In the genomic region with DNA sequence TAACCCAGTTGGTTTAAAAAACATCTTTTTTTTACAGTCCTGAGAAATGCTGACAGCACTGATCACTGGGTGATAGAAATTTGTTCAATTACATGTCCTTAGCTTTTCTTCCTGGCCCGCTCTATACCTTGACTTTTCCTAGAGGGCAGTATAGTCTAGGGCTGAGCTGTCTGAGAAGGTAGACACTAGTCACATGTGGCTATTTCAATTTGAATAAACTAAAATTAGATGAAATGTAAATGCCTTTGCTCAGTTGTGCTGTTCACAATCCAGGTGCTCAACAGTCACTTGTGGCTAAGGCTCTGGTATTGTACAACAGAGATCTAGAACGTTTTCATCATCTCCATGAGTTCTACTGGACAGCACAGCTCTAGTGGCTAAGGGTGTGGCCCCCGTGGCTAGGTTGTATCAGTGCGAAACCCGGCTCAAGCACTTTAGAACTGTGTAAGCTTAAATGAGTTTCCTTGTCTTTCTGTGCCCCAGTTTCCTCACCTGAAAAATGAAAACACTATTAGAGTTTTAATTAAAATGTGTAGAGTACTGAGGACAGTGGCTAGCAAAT, we compare ENCODE assay signal across 9 cellular contexts.
A peak's percentile ranks its signal among the peaks of the same experiment; 100 is the strongest.
DNase-seq lines count a peak whose midpoint lies in the region; ATAC-seq and TF ChIP-seq lines count a peak whose summit lies in the region.
"Had no signal": no experiment of that assay in that cellular context is flagged by ENCODE, and none has a peak within 500 bp of the region (broad histone marks: within the 10 kb centered on the region; RNA-seq: fewer than 3 reads in every experiment).

No MANE protein-coding gene starts in this region.

- H3K9ac ChIP-seq in Loucy (ENCODE audit: low read depth, low read length, poor library complexity, severe bottlenecking), result no peak overlapping the region

- 70 to 87% (median 80%) methylated on average over 5 of the region's 5 CpGs for WGBS in spleen, 5 donors

- H3K4me1 Mint-ChIP-seq in nephron progenitor cell, result no peaks in the 10 kb centered on the region
- no peaks in the 10 kb centered on the region for H3K4me1 Mint-ChIP-seq in activated T-cell treated with anti-CD3 and anti-CD28 coated beads, Interleukin-2, amount 50 U/mL, for 4 hours (ENCODE audit: low read depth)

- H3K9me3 Mint-ChIP-seq in nephron progenitor cell, result no peaks in the 10 kb centered on the region
- no peaks in the 10 kb centered on the region for H3K9me3 Mint-ChIP-seq in activated T-cell treated with anti-CD3 and anti-CD28 coated beads, Interleukin-2, amount 50 U/mL, for 4 hours
- H3K9me3 Mint-ChIP-seq: activated T-cell treated with anti-CD3 and anti-CD28 coated beads, Interleukin-2, amount 50 U/mL, for 72 hours had no signal

- H3K27ac ChIP-seq in spleen, result no peak overlapping the region

- H3K4me2 ChIP-seq in Loucy (ENCODE audit: low read depth, low read length, poor library complexity, severe bottlenecking), result no peak overlapping the region

- H3K9me3 ChIP-seq in Loucy (ENCODE audit: insufficient read depth, low read depth, low read length) (no peaks in the 10 kb centered on the region), spleen (no peaks in the 10 kb centered on the region)

- peak; percentile 0 for DNase-seq in DMS 273 (lab: John Stamatoyannopoulos, UW; ENCODE audit: unreplicated experiment)
- DNase-seq in DMS 273 treated with DMSO at 0.1 percent for 48 hours (lab: John Stamatoyannopoulos, UW), result no peak
- no peak for DNase-seq in HFF-Myc (ENCODE audit: extremely low read depth, low read depth)
- no peak for DNase-seq in nephron progenitor cell
- DNase-seq in activated T-cell treated with anti-CD3 and anti-CD28 coated beads, Interleukin-2, amount 50 U/mL, for 4 hours, result no peak
- no peak for DNase-seq in spleen
- DNase-seq in A172 (ENCODE audit: low spot score), result no peak
- DNase-seq: activated T-cell treated with anti-CD3 and anti-CD28 coated beads, Interleukin-2, amount 50 U/mL, for 72 hours had no signal

- ATAC-seq in activated T-cell treated with anti-CD3 and anti-CD28 coated beads, Interleukin-2, amount 50 U/mL, for 4 hours, result no peak
- ATAC-seq: activated T-cell treated with anti-CD3 and anti-CD28 coated beads, Interleukin-2, amount 50 U/mL, for 72 hours had no signal

- no peak for TF ChIP-seq POLR2A in spleen (IDR thresholded peaks at IDR 0.05)

- H4K20me1 ChIP-seq in Loucy (ENCODE audit: insufficient read depth, low read length, poor library complexity, severe bottlenecking), result no peaks in the 10 kb centered on the region

- no peak overlapping the region for H3K4me3 ChIP-seq in HFF-Myc (replicated peaks; ENCODE audit: low read depth, low read length)
- H3K4me3 ChIP-seq in Loucy (ENCODE audit: low read length, poor library complexity, severe bottlenecking), result no peak overlapping the region
- H3K4me3 ChIP-seq in spleen, result no peak overlapping the region

- H3K27me3 ChIP-seq in Loucy (ENCODE audit: insufficient read depth, low read length, poor library complexity, severe bottlenecking) (no peaks in the 10 kb centered on the region), spleen (replicated peaks in 1 of 7) (no peaks in the 10 kb centered on the region)

- no peak overlapping the region for H2AFZ ChIP-seq in Loucy (ENCODE audit: low read length)

- H3K4me1 ChIP-seq in Loucy (ENCODE audit: insufficient read depth, low read length, poor library complexity, severe bottlenecking) (no peaks in the 10 kb centered on the region), spleen (no peaks in the 10 kb centered on the region)

- TF ChIP-seq CTCF in HFF-Myc (IDR thresholded peaks at IDR 0.05; ENCODE audit: low read depth, low read length, missing control alignments) (peak; percentile 17), Loucy (conservative IDR thresholded peaks at IDR 0.05; ENCODE audit: low read length) (peak; percentile 41), nephron progenitor cell (IDR thresholded peaks at IDR 0.05) (peak; percentile 14), spleen (IDR thresholded peaks at IDR 0.05 in 8 of 11, conservative IDR thresholded peaks at IDR 0.05 in 3 of 11) (peak in 4 of 11 experiments; percentile 11 to 44 (median 19))

- H3F3A ChIP-seq in Loucy (ENCODE audit: low read depth), result no peaks in the 10 kb centered on the region

- H3K4me3 Mint-ChIP-seq in nephron progenitor cell, result no peak overlapping the region
- H3K4me3 Mint-ChIP-seq in activated T-cell treated with anti-CD3 and anti-CD28 coated beads, Interleukin-2, amount 50 U/mL, for 4 hours, result no peak overlapping the region
- H3K4me3 Mint-ChIP-seq: activated T-cell treated with anti-CD3 and anti-CD28 coated beads, Interleukin-2, amount 50 U/mL, for 72 hours had no signal

- H3K27ac Mint-ChIP-seq in nephron progenitor cell, result no peak overlapping the region
- H3K27ac Mint-ChIP-seq: activated T-cell treated with anti-CD3 and anti-CD28 coated beads, Interleukin-2, amount 50 U/mL, for 72 hours had no signal

- no peaks in the 10 kb centered on the region for H3K36me3 ChIP-seq in Loucy (ENCODE audit: insufficient read depth, low read length)
- no peaks in the 10 kb centered on the region for H3K36me3 ChIP-seq in spleen

- no peaks in the 10 kb centered on the region for H3K27me3 Mint-ChIP-seq in nephron progenitor cell (ENCODE audit: low read depth, poor library complexity)
- no peaks in the 10 kb centered on the region for H3K27me3 Mint-ChIP-seq in activated T-cell treated with anti-CD3 and anti-CD28 coated beads, Interleukin-2, amount 50 U/mL, for 4 hours (ENCODE audit: low read depth)

- intact Hi-C loops in spleen (cut with DNase I; ENCODE audit: low total_unique reads), result loop anchor here (10.0 kb wide), 2 partner anchors 101 to 381 kb away; no protein-coding TSS in a partner anchor

- no peaks in the 10 kb centered on the region for H3K79me2 ChIP-seq in Loucy (ENCODE audit: insufficient read depth, low read length)

- no peaks in the 10 kb centered on the region for H3K36me3 Mint-ChIP-seq in nephron progenitor cell (ENCODE audit: low read depth)
- no peaks in the 10 kb centered on the region for H3K36me3 Mint-ChIP-seq in activated T-cell treated with anti-CD3 and anti-CD28 coated beads, Interleukin-2, amount 50 U/mL, for 4 hours (ENCODE audit: insufficient read depth)

- H3K9me2 ChIP-seq in Loucy (replicated peaks; ENCODE audit: low read depth, low read length), result no peaks in the 10 kb centered on the region
